Comparison of ENCODE assay signal across 33 cellular contexts in genomic region chr10:125592897-125593296, GRCh38.
"Had no signal": no experiment of that assay in that cellular context is flagged by ENCODE, and none has a peak within 500 bp of the region (broad histone marks: within the 10 kb centered on the region; RNA-seq: fewer than 3 reads in every experiment).

No MANE protein-coding gene starts in this region.

- DNase-seq: activated CD4-positive, alpha-beta memory T cell treated with anti-CD3 and anti-CD28 coated beads, Interleukin-2, amount 10 ng/mL, durations not matched to agents 7 days and 5 days; activated CD4-positive, alpha-beta T cell treated with anti-CD3 and anti-CD28 coated beads, Interleukin-2, amount 10 ng/mL, durations not matched to agents 7 days and 5 days; activated CD4-positive, CD25-positive, alpha-beta regulatory T cell treated with anti-CD3 and anti-CD28 coated beads, Interleukin-2, amount 50 U/mL, for 72 hours; activated CD8-positive, alpha-beta memory T cell treated with anti-CD3 and anti-CD28 coated beads, Interleukin-2, amount 50 U/mL, for 48 hours; activated gamma-delta T cell treated with Interleukin-2 at 50 U/mL for 16 hours; activated naive CD4-positive, alpha-beta T cell treated with anti-CD3 and anti-CD28 coated beads, Interleukin-2, amount 50 U/mL, for 16 hours; activated T-cell treated with anti-CD3 and anti-CD28 coated beads, Interleukin-2, amount 50 U/mL, for 24 hours; amniotic stem cell; brain microvascular endothelial cell; caudate nucleus; endodermal cell; foreskin fibroblast; heart left ventricle; hypothalamus; kidney glomerular epithelial cell; lower lobe of right lung; mucosa of descending colon; ovary; sigmoid colon; small intestine; stimulated activated CD4-positive, alpha-beta T cell treated with anti-CD3 and anti-CD28 coated beads, Interleukin-4, amount 100 ng/mL, for 24 hours; T-helper 1 cell; trophoblast cell; WERI-Rb-1 had no signal

- H3K36me3 ChIP-seq: brain microvascular endothelial cell, heart left ventricle, lower lobe of right lung, neutrophil, ovary, sigmoid colon, thoracic aorta, WERI-Rb-1 had no signal

- H3K4me1 Mint-ChIP-seq: activated CD4-positive, alpha-beta memory T cell treated with anti-CD3 and anti-CD28 coated beads, Interleukin-2, amount 10 ng/mL, durations not matched to agents 7 days and 5 days; activated CD4-positive, alpha-beta T cell treated with anti-CD3 and anti-CD28 coated beads, Interleukin-2, amount 10 ng/mL, durations not matched to agents 7 days and 5 days; activated T-helper 17 cell treated with anti-CD3 and anti-CD28 coated beads, Interleukin-2, amount 50 U/mL, for 72 hours; endodermal cell; nephron; stimulated activated effector memory CD8-positive, alpha-beta T cell treated with anti-CD3 and anti-CD28 coated beads, Interleukin-12 subunit alpha, Interleukin-12 subunit beta, amount 100 ng/mL, for 72 hours had no signal

- H3K27ac ChIP-seq: brain microvascular endothelial cell, heart left ventricle, lower lobe of right lung, neutrophil, ovary, sigmoid colon, thoracic aorta, WERI-Rb-1 had no signal

- H3K4me3 Mint-ChIP-seq: activated CD4-positive, alpha-beta memory T cell treated with anti-CD3 and anti-CD28 coated beads, Interleukin-2, amount 10 ng/mL, durations not matched to agents 7 days and 5 days; activated CD4-positive, alpha-beta T cell treated with anti-CD3 and anti-CD28 coated beads, Interleukin-2, amount 10 ng/mL, durations not matched to agents 7 days and 5 days; activated T-cell treated with anti-CD3 and anti-CD28 coated beads, Interleukin-2, amount 50 U/mL, for 24 hours; activated T-helper 17 cell treated with anti-CD3 and anti-CD28 coated beads, Interleukin-2, amount 50 U/mL, for 72 hours; endodermal cell; nephron; stimulated activated effector memory CD8-positive, alpha-beta T cell treated with anti-CD3 and anti-CD28 coated beads, Interleukin-12 subunit alpha, Interleukin-12 subunit beta, amount 100 ng/mL, for 72 hours; stimulated activated naive CD8-positive, alpha-beta T cell treated with anti-CD3 and anti-CD28 coated beads, Interleukin-15, Interleukin-2, amounts not matched to agents 100 ng/mL and 50 ng/mL, for 24 hours; T-helper 2 cell treated with Interferon-gamma antibody and Interleukin-4, amounts not matched to agents 5 μg/mL and 100 μg/mL, for 36 hours had no signal

- H3K4me3 ChIP-seq: heart left ventricle, lower lobe of right lung, mucosa of descending colon, ovary, sigmoid colon, thoracic aorta had no signal

- H3K4me1 ChIP-seq: heart left ventricle, lower lobe of right lung, sigmoid colon had no signal

- H3K9me3 ChIP-seq: neutrophil, ovary had no signal

- H3K27me3 Mint-ChIP-seq: activated CD4-positive, alpha-beta memory T cell treated with anti-CD3 and anti-CD28 coated beads, Interleukin-2, amount 10 ng/mL, durations not matched to agents 7 days and 5 days; activated T-helper 17 cell treated with anti-CD3 and anti-CD28 coated beads, Interleukin-2, amount 50 U/mL, for 72 hours had no signal

- H3K27ac Mint-ChIP-seq: activated CD4-positive, alpha-beta memory T cell treated with anti-CD3 and anti-CD28 coated beads, Interleukin-2, amount 10 ng/mL, durations not matched to agents 7 days and 5 days; activated CD4-positive, alpha-beta T cell treated with anti-CD3 and anti-CD28 coated beads, Interleukin-2, amount 10 ng/mL, durations not matched to agents 7 days and 5 days; activated T-cell treated with anti-CD3 and anti-CD28 coated beads, Interleukin-2, amount 50 U/mL, for 24 hours; activated T-helper 17 cell treated with anti-CD3 and anti-CD28 coated beads, Interleukin-2, amount 50 U/mL, for 72 hours; endodermal cell; nephron; stimulated activated effector memory CD8-positive, alpha-beta T cell treated with anti-CD3 and anti-CD28 coated beads, Interleukin-12 subunit alpha, Interleukin-12 subunit beta, amount 100 ng/mL, for 72 hours; stimulated activated naive CD8-positive, alpha-beta T cell treated with anti-CD3 and anti-CD28 coated beads, Interleukin-15, Interleukin-2, amounts not matched to agents 100 ng/mL and 50 ng/mL, for 24 hours; T-helper 2 cell treated with Interferon-gamma antibody and Interleukin-4, amounts not matched to agents 5 μg/mL and 100 μg/mL, for 36 hours had no signal

- H3K27me3 ChIP-seq: brain microvascular endothelial cell, heart left ventricle, neutrophil, ovary, sigmoid colon had no signal

- ATAC-seq: activated T-helper 17 cell treated with anti-CD3 and anti-CD28 coated beads, Interleukin-2, amount 50 U/mL, for 72 hours; esophagus mucosa; heart left ventricle; left lobe of liver; lower lobe of right lung; mucosa of descending colon; stimulated activated effector memory CD8-positive, alpha-beta T cell treated with anti-CD3 and anti-CD28 coated beads, Interleukin-12 subunit alpha, Interleukin-12 subunit beta, amount 100 ng/mL, for 72 hours had no signal
